ENCODE assay signal across 8 cellular contexts in the genomic region with DNA sequence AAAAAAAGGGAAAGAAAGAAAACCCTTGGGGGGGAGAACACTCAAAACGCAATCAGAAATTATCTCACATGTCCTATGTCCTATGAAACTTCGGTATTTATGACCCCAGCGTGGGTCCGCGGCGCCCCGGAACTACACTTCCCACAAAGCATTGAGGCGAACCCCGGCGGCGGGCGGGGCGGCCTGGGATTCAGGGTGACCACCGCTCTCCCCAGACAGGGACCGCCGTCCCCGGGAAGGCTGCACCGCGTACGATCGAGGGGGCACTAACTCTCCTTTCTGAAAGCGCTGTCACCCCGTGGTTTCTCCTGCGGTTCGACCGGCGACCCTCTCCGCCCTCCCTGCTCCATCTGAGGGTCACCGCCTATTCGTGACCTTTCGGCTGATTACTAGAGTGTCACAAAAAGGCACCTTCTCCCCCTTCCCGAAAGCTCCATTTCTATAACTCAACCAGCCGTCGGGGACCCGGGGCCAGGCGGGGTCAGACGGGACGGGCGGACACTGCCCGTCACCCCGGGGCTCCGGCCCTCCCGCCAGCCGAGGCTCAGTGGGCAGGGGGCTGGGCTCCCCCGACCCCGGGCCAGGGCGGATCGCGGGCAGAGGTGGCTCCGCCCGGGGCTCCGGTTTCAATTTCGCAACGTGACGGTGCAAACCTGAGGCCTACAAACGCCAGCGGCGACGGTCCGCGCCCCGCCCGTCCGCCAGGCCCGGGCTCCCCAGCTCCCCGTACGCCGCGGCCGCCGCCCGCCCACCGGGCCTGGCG. TPM values are rescaled to one million over a fixed set of nuclear protein-coding genes. Genes with fewer than 3 reads are reported as not detected.
DNase-seq lines count a peak whose midpoint lies in the region; ATAC-seq, FAIRE-seq and TF ChIP-seq lines count a peak whose summit lies in the region.

No MANE protein-coding gene starts in this region.

- peaks cover 15% of the 10 kb centered on the region for H3K4me1 ChIP-seq in neural progenitor cell
- peaks cover 10% of the 10 kb centered on the region for H3K4me1 ChIP-seq in stomach smooth muscle (ENCODE audit: control insufficient read depth, insufficient read depth, low read length)

- H3K79me2 ChIP-seq in neural progenitor cell (ENCODE audit: low read depth): peaks cover 61% of the 10 kb centered on the region

- H3K27me3 Mint-ChIP-seq in neural progenitor cell (ENCODE audit: insufficient read depth, low read depth): peaks cover 3% of the 10 kb centered on the region

- peaks cover 12% of the 10 kb centered on the region for H3K36me3 Mint-ChIP-seq in neural progenitor cell

- peak; percentile 84 for DNase-seq in D341Med (ENCODE audit: low spot score)
- peak; percentile 63 for DNase-seq in HTR-8/SVneo (ENCODE audit: insufficient read length, low spot score)
- peak; percentile 90 for DNase-seq in RWPE1 (ENCODE audit: low spot score)
- peak; percentile 34 for DNase-seq in activated gamma-delta T cell treated with anti-CD3 and anti-CD28 coated beads, Interleukin-2, amount 50 U/mL, for 16 hours (ENCODE audit: low read depth)
- DNase-seq in fibroblast of villous mesenchyme (ENCODE audit: low read depth): peak; percentile 85
- peak; percentile 91 for DNase-seq in neural progenitor cell (ENCODE audit: low spot score)

- peaks cover 17% of the 10 kb centered on the region for H3K4me1 Mint-ChIP-seq in neural progenitor cell

- H3K4me3 ChIP-seq in fibroblast of villous mesenchyme (ENCODE audit: low read depth, low read length) (peak overlapping the region; percentile 89), neural progenitor cell (peak overlapping the region; percentile 99), stomach smooth muscle (ENCODE audit: low read length in 2 of 2) (peak overlapping the region; percentile 92 to 96)

- peaks cover 4% of the 10 kb centered on the region for H4K20me1 ChIP-seq in neural progenitor cell (ENCODE audit: low read depth)

- peak overlapping the region; percentile 91 for H3K4me3 Mint-ChIP-seq in neural progenitor cell

- peaks cover 35% of the 10 kb centered on the region for H3F3A ChIP-seq in neural progenitor cell (ENCODE audit: low read depth)

- FAIRE-seq in HTR-8/SVneo (lab: Jason Lieb, UNC): no peak

- no peak for TF ChIP-seq CTCF in RWPE1 (conservative IDR thresholded peaks at IDR 0.05; ENCODE audit: low read depth)
- TF ChIP-seq CTCF in fibroblast of villous mesenchyme (IDR thresholded peaks at IDR 0.05; ENCODE audit: insufficient read depth, low read depth, low read length): no peak
- TF ChIP-seq CTCF in neural progenitor cell (IDR thresholded peaks at IDR 0.05): no peak

- no peak overlapping the region for H3K9ac ChIP-seq in neural progenitor cell
- peak overlapping the region; percentile 95 to 99 for H3K9ac ChIP-seq in stomach smooth muscle (ENCODE audit: low read length in 2 of 2)

- H3K36me3 ChIP-seq in neural progenitor cell (no peaks in the 10 kb centered on the region), stomach smooth muscle (ENCODE audit: control insufficient read depth in 2 of 2, insufficient read depth in 2 of 2, low read length in 2 of 2) (no peaks in the 10 kb centered on the region)

- H3K4me2 ChIP-seq in neural progenitor cell: peak overlapping the region; percentile 94

- POLR2A ChIA-PET in RWPE1 (lab: Yijun Ruan, JAX; ENCODE audit: low non-redundant PET): interaction anchor here (0.5 kb wide), 1 partner anchor 1226 kb away, joined by 3 read pairs; a partner anchor contains a TSS

- peak overlapping the region; percentile 79 for H3K27ac Mint-ChIP-seq in neural progenitor cell

- peak; percentile 56 for ATAC-seq in GM21381 (IDR thresholded peaks at IDR 0.05; ENCODE audit: unreplicated experiment)

- H3K9me3 ChIP-seq in neural progenitor cell (ENCODE audit: low read depth) (no peaks in the 10 kb centered on the region), stomach smooth muscle (ENCODE audit: control insufficient read depth in 2 of 2, low read length in 2 of 2) (no peaks in the 10 kb centered on the region)

- peaks cover 2% of the 10 kb centered on the region for H3K9me3 Mint-ChIP-seq in neural progenitor cell

- CTCF ChIA-PET in RWPE1 (lab: Yijun Ruan, JAX): interaction anchor here (0.5 kb wide), 1 partner anchor 79 kb away, joined by 3 read pairs; no protein-coding TSS in a partner anchor

- H2AFZ ChIP-seq in neural progenitor cell (replicated peaks): peak overlapping the region; percentile 95

- H3K27me3 ChIP-seq in neural progenitor cell (no peaks in the 10 kb centered on the region), stomach smooth muscle (ENCODE audit: control insufficient read depth in 1 of 2, insufficient read depth in 2 of 2, low read length in 2 of 2) (no peaks in the 10 kb centered on the region)

- H3K27ac ChIP-seq in RWPE1 (peak overlapping the region; percentile 99), neural progenitor cell (peak overlapping the region; percentile 88), stomach smooth muscle (ENCODE audit: low read length) (peak overlapping the region; percentile 97)

RNA-seq across cellular contexts. Expression of a gene that starts 1.3 kb away (rescaled TPM):
- total RNA-seq in fibroblast of villous mesenchyme (99.3 and 114 TPM in 2 replicates), neural progenitor cell (ENCODE audit: low replicate concordance) (46.3 and 59.2 TPM in 2 replicates)

RNA-seq across cellular contexts. Expression of a gene that starts 42.1 kb away (rescaled TPM):
- total RNA-seq in fibroblast of villous mesenchyme (2.6 and 5.6 TPM in 2 replicates), neural progenitor cell (ENCODE audit: low replicate concordance) (26.9 and 30.7 TPM in 2 replicates)

Comparison
In these comparisons a context has a peak if more than half of its experiments do, and no peak if none do; other contexts are left out.
1. Peak in every context shown above with its lines: DNase-seq, ATAC-seq, H3K4me3 ChIP-seq and H3K27ac ChIP-seq.
2. DNase-seq: peak in every context shown above with its lines; median percentile 91 in neural progenitor cell; 90 in RWPE1; 85 in fibroblast of villous mesenchyme; 84 in D341Med; 63 in HTR-8/SVneo; 34 in activated gamma-delta T cell treated with anti-CD3 and anti-CD28 coated beads, Interleukin-2, amount 50 U/mL, for 16 hours.